ENCODE assay signal across 20 cellular contexts in the genomic region with DNA sequence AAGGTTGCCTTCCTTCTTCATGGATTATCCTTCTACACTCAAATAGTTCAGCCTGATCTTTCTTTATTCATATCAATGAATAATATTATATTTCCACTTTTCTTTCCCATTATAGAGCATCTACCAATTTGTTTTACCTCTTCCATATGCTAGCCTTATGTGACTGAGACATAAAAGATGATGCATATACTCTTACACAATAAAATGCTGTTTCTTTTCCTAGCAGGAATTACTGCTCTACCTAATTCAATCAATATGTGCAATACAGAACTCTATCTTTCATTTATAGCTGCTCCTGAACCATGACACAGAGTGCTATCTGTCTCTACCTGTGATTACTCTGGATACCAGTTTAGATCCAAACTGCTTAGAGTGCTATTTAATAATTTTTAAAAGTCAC.
"Had no signal": no experiment of that assay in that cellular context is flagged by ENCODE, and none has a peak within 500 bp of the region (broad histone marks: within the 10 kb centered on the region; RNA-seq: fewer than 3 reads in every experiment).

No MANE protein-coding gene starts in this region.

- ATAC-seq: effector memory CD8-positive, alpha-beta T cell; gastrocnemius medialis; heart right ventricle; left cardiac atrium; left lung; left ventricle myocardium superior; lower lobe of right lung; naive thymus-derived CD4-positive, alpha-beta T cell had no signal

- H3K27me3 ChIP-seq: colonic mucosa, esophagus muscularis mucosa, gastrocnemius medialis, heart right ventricle, left lung had no signal

- H3K4me1 Mint-ChIP-seq: endodermal cell; memory B cell; naive thymus-derived CD4-positive, alpha-beta T cell had no signal

- H3K36me3 Mint-ChIP-seq: memory B cell; naive thymus-derived CD4-positive, alpha-beta T cell had no signal

- H3K9me3 ChIP-seq: colonic mucosa, esophagus muscularis mucosa, gastrocnemius medialis, heart right ventricle, left lung, lower lobe of right lung had no signal

- H3K4me1 ChIP-seq: colonic mucosa, gastrocnemius medialis, heart right ventricle, left lung, lower lobe of right lung had no signal

- H3K27me3 Mint-ChIP-seq: dendritic cell treated with granulocyte-macrophage colony-stimulating factor and Interleukin-4, amounts not matched to agents 40 ng/mL and 50 ng/mL, for 4 days; effector memory CD8-positive, alpha-beta T cell; memory B cell; naive thymus-derived CD4-positive, alpha-beta T cell had no signal

- H3K4me3 ChIP-seq: colonic mucosa, esophagus muscularis mucosa, gastrocnemius medialis, heart right ventricle, left lung, lower lobe of right lung had no signal

- H3K27ac Mint-ChIP-seq: dendritic cell treated with granulocyte-macrophage colony-stimulating factor and Interleukin-4, amounts not matched to agents 40 ng/mL and 50 ng/mL, for 4 days; effector memory CD8-positive, alpha-beta T cell; endodermal cell; memory B cell; naive thymus-derived CD4-positive, alpha-beta T cell had no signal

- H3K9me3 Mint-ChIP-seq: dendritic cell treated with granulocyte-macrophage colony-stimulating factor and Interleukin-4, amounts not matched to agents 40 ng/mL and 50 ng/mL, for 4 days; endodermal cell; memory B cell had no signal

- H3K27ac ChIP-seq: colonic mucosa, esophagus muscularis mucosa, gastrocnemius medialis, heart right ventricle, left lung, lower lobe of right lung had no signal

- H3K36me3 ChIP-seq: colonic mucosa, esophagus muscularis mucosa, gastrocnemius medialis, heart right ventricle, left lung, lower lobe of right lung had no signal

- H3K4me3 Mint-ChIP-seq: dendritic cell treated with granulocyte-macrophage colony-stimulating factor and Interleukin-4, amounts not matched to agents 40 ng/mL and 50 ng/mL, for 4 days; effector memory CD8-positive, alpha-beta T cell; endodermal cell; memory B cell; naive thymus-derived CD4-positive, alpha-beta T cell had no signal

- DNase-seq: colonic mucosa; cortex of kidney; effector CD8-positive, alpha-beta T cell; effector memory CD8-positive, alpha-beta T cell; endodermal cell; gastrocnemius medialis; glutamatergic neuron; head of caudate nucleus; heart right ventricle; hippocampal formation; left cardiac atrium; left lung; left ventricle myocardium superior; lower lobe of right lung; mesendoderm; midbrain; naive thymus-derived CD4-positive, alpha-beta T cell had no signal
